Comparison of ENCODE assay signal across 24 cellular contexts in genomic region chr7:148865283-148865682, GRCh38. TPM values are rescaled to one million over a fixed set of nuclear protein-coding genes. Genes with fewer than 3 reads are reported as not detected.
DNase-seq lines count a peak whose midpoint lies in the region; ATAC-seq and TF ChIP-seq lines count a peak whose summit lies in the region.
"Had no signal": no experiment of that assay in that cellular context is flagged by ENCODE, and none has a peak within 500 bp of the region (broad histone marks: within the 10 kb centered on the region; RNA-seq: fewer than 3 reads in every experiment).

No MANE protein-coding gene starts in this region.

- H3K36me3 ChIP-seq in cardiac muscle cell (no peaks in the 10 kb centered on the region), left ventricle myocardium inferior (no peaks in the 10 kb centered on the region), right atrium auricular region (no peaks in the 10 kb centered on the region)
- H3K36me3 ChIP-seq: brain microvascular endothelial cell, gastroesophageal sphincter, neutrophil had no signal

- no peak overlapping the region for H3K4me3 ChIP-seq in cardiac muscle cell
- H3K4me3 ChIP-seq in left ventricle myocardium inferior, result no peak overlapping the region
- H3K4me3 ChIP-seq in right atrium auricular region, result no peak overlapping the region
- H3K4me3 ChIP-seq: gastroesophageal sphincter, GM23338, skin epidermis, testis had no signal

- H3K27ac ChIP-seq in cardiac muscle cell, result peak overlapping the region; percentile 32
- H3K27ac ChIP-seq in left ventricle myocardium inferior (replicated peaks), result no peak overlapping the region
- H3K27ac ChIP-seq in right atrium auricular region, result no peak overlapping the region
- H3K27ac ChIP-seq: brain microvascular endothelial cell, gastroesophageal sphincter, neutrophil, skin epidermis, testis had no signal

- peaks cover 33% of the 10 kb centered on the region for H3K36me3 Mint-ChIP-seq in activated T-helper 2 cell treated with anti-CD3 and anti-CD28 coated beads, Interferon-gamma antibody, Interleukin-2, Interleukin-4, amounts not matched to agents 10 μg/mL and 5 μg/mL and 100 μg/mL, durations not matched to agents 14 hours and 24 hours and 36 hours (ENCODE audit: low read depth)
- H3K36me3 Mint-ChIP-seq: stimulated activated effector memory CD8-positive, alpha-beta T cell treated with anti-CD3 and anti-CD28 coated beads, Interleukin-12 subunit alpha, Interleukin-12 subunit beta, amount 100 ng/mL, for 72 hours had no signal

- peak overlapping the region; percentile 38 for H3K27ac Mint-ChIP-seq in activated T-helper 2 cell treated with anti-CD3 and anti-CD28 coated beads, Interferon-gamma antibody, Interleukin-2, Interleukin-4, amounts not matched to agents 10 μg/mL and 5 μg/mL and 100 μg/mL, durations not matched to agents 14 hours and 24 hours and 36 hours
- H3K27ac Mint-ChIP-seq: effector memory CD8-positive, alpha-beta T cell; GM23338; stimulated activated effector memory CD8-positive, alpha-beta T cell treated with anti-CD3 and anti-CD28 coated beads, Interleukin-12 subunit alpha, Interleukin-12 subunit beta, amount 100 ng/mL, for 72 hours; T-cell had no signal

- intact Hi-C loops in left ventricle myocardium inferior (cut with micrococcal nuclease), result no loop called here
- intact Hi-C loops in activated T-helper 2 cell treated with anti-CD3 and anti-CD28 coated beads, Interferon-gamma antibody, Interleukin-2, Interleukin-4, amounts not matched to agents 10 μg/mL and 5 μg/mL and 100 μg/mL, durations not matched to agents 14 hours and 24 hours and 36 hours (cut with micrococcal nuclease), result no loop called here

- H3K9me3 ChIP-seq in cardiac muscle cell (ENCODE audit: low read depth), result no peaks in the 10 kb centered on the region
- H3K9me3 ChIP-seq in left ventricle myocardium inferior (replicated peaks), result peaks cover 15% of the 10 kb centered on the region
- H3K9me3 ChIP-seq in right atrium auricular region, result no peaks in the 10 kb centered on the region
- H3K9me3 ChIP-seq: neutrophil, testis had no signal

- H3K27me3 ChIP-seq in cardiac muscle cell, result no peaks in the 10 kb centered on the region
- no peaks in the 10 kb centered on the region for H3K27me3 ChIP-seq in left ventricle myocardium inferior (ENCODE audit: low read depth)
- no peaks in the 10 kb centered on the region for H3K27me3 ChIP-seq in right atrium auricular region
- H3K27me3 ChIP-seq: brain microvascular endothelial cell, gastroesophageal sphincter, neutrophil, testis had no signal

- peaks cover 11% of the 10 kb centered on the region for H3K9me3 Mint-ChIP-seq in activated T-helper 2 cell treated with anti-CD3 and anti-CD28 coated beads, Interferon-gamma antibody, Interleukin-2, Interleukin-4, amounts not matched to agents 10 μg/mL and 5 μg/mL and 100 μg/mL, durations not matched to agents 14 hours and 24 hours and 36 hours

- DNase-seq in cardiac muscle cell (ENCODE audit: low read depth in 1 of 2, low spot score in 1 of 2) (no peak), left ventricle myocardium inferior (no peak), NCI-H2029 treated with DMSO at 0.1 percent for 48 hours (lab: John Stamatoyannopoulos, UW) (peak; percentile 84), omental fat pad (ENCODE audit: low spot score) (no peak), hypothalamus (lab: John Stamatoyannopoulos, UW) (no peak), right atrium auricular region (ENCODE audit: low spot score) (no peak)
- DNase-seq in activated T-helper 2 cell treated with anti-CD3 and anti-CD28 coated beads, Interferon-gamma antibody, Interleukin-2, Interleukin-4, amounts not matched to agents 10 μg/mL and 5 μg/mL and 100 μg/mL, durations not matched to agents 14 hours and 24 hours and 36 hours (ENCODE audit: low spot score), result no peak
- DNase-seq: brain microvascular endothelial cell; CD8-positive, alpha-beta memory T cell; DMS79 treated with DMSO at 0.1 percent for 48 hours; effector memory CD8-positive, alpha-beta T cell; kidney; NCI-H1694 treated with DMSO at 0.1 percent for 48 hours; NCI-H526; stimulated activated CD4-positive, alpha-beta T cell treated with anti-CD3 and anti-CD28 coated beads, Interleukin-1b, Interleukin-23, amount 100 ng/mL, for 48 hours; T-cell; testis had no signal

- ATAC-seq in omental fat pad (ENCODE audit: low FRiP score), result no peak
- ATAC-seq: effector memory CD8-positive, alpha-beta T cell; gastroesophageal sphincter; Right ventricle myocardium inferior; stimulated activated effector memory CD8-positive, alpha-beta T cell treated with anti-CD3 and anti-CD28 coated beads, Interleukin-12 subunit alpha, Interleukin-12 subunit beta, amount 100 ng/mL, for 72 hours; T-cell had no signal

- peaks cover 43% of the 10 kb centered on the region for H3K4me1 Mint-ChIP-seq in activated T-helper 2 cell treated with anti-CD3 and anti-CD28 coated beads, Interferon-gamma antibody, Interleukin-2, Interleukin-4, amounts not matched to agents 10 μg/mL and 5 μg/mL and 100 μg/mL, durations not matched to agents 14 hours and 24 hours and 36 hours (ENCODE audit: low read depth)

- H3K4me3 Mint-ChIP-seq in activated T-helper 2 cell treated with anti-CD3 and anti-CD28 coated beads, Interferon-gamma antibody, Interleukin-2, Interleukin-4, amounts not matched to agents 10 μg/mL and 5 μg/mL and 100 μg/mL, durations not matched to agents 14 hours and 24 hours and 36 hours (ENCODE audit: low read depth), result no peak overlapping the region
- H3K4me3 Mint-ChIP-seq: activated CD4-positive, alpha-beta T cell treated with anti-CD3 and anti-CD28 coated beads for 36 hours; CD8-positive, alpha-beta memory T cell; effector memory CD8-positive, alpha-beta T cell; GM23338; stimulated activated effector memory CD8-positive, alpha-beta T cell treated with anti-CD3 and anti-CD28 coated beads, Interleukin-12 subunit alpha, Interleukin-12 subunit beta, amount 100 ng/mL, for 72 hours; T-cell had no signal

- H3K4me1 ChIP-seq in cardiac muscle cell (ENCODE audit: low read depth) (peaks cover 15% of the 10 kb centered on the region), left ventricle myocardium inferior (no peaks in the 10 kb centered on the region), right atrium auricular region (no peaks in the 10 kb centered on the region)
- H3K4me1 ChIP-seq: gastroesophageal sphincter had no signal

- H3K27me3 Mint-ChIP-seq in activated T-helper 2 cell treated with anti-CD3 and anti-CD28 coated beads, Interferon-gamma antibody, Interleukin-2, Interleukin-4, amounts not matched to agents 10 μg/mL and 5 μg/mL and 100 μg/mL, durations not matched to agents 14 hours and 24 hours and 36 hours (ENCODE audit: low read depth), result no peaks in the 10 kb centered on the region
- H3K27me3 Mint-ChIP-seq: activated CD4-positive, alpha-beta T cell treated with anti-CD3 and anti-CD28 coated beads for 36 hours; CD8-positive, alpha-beta memory T cell; effector memory CD8-positive, alpha-beta T cell; T-cell had no signal

- no peak for TF ChIP-seq CTCF in cardiac muscle cell (IDR thresholded peaks at IDR 0.05; ENCODE audit: low read depth, low read length)
- no peak for TF ChIP-seq CTCF in left ventricle myocardium inferior (IDR thresholded peaks at IDR 0.05; ENCODE audit: borderline replicate concordance)
- no peak for TF ChIP-seq CTCF in omental fat pad (IDR thresholded peaks at IDR 0.05)
- TF ChIP-seq CTCF in right atrium auricular region (IDR thresholded peaks at IDR 0.05), result no peak

RNA-seq across cellular contexts. Expression of gene EZH2, which starts 18.8 kb away (rescaled TPM):
- total RNA-seq in cardiac muscle cell (17.6 and 28.4 TPM in 2 replicates), left ventricle myocardium inferior (0.99 TPM), omental fat pad (1 to 10 TPM; 1.7 to 5.8 (median 2.4) TPM), right atrium auricular region (under 1 TPM; 0.26 to 0.98 TPM)
- 18.7 and 22.2 TPM in 2 replicates for polyA plus RNA-seq in cardiac muscle cell
- 91.0 and 91.7 TPM in 2 replicates for total RNA-seq in activated T-helper 2 cell treated with anti-CD3 and anti-CD28 coated beads, Interferon-gamma antibody, Interleukin-2, Interleukin-4, amounts not matched to agents 10 μg/mL and 5 μg/mL and 100 μg/mL, durations not matched to agents 14 hours and 24 hours and 36 hours
